ENCODE assay signal across 29 cellular contexts in the genomic region with DNA sequence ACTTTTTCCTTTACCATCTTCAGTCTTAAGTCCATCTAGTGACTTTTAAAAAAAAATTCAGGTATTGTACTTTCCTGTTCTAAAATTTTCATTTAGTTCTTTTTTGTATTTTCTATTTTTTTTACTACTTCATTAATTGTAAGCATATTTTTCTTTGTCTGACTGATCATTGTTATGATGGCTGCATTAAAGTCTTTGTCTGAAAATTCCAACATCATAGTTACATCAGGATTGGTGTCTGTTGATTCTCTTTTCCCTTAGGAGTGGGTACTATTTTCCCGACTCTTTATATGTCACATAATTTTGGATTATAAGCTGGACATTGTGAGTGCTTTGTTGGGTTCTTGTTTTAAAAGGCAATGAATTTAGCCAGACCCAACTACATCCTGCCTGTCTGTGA.
"Had no signal": no experiment of that assay in that cellular context is flagged by ENCODE, and none has a peak within 500 bp of the region (broad histone marks: within the 10 kb centered on the region; RNA-seq: fewer than 3 reads in every experiment).

No MANE protein-coding gene starts in this region.

- H3K4me1 ChIP-seq: breast epithelium, uterus had no signal

- H3K4me3 Mint-ChIP-seq: activated CD8-positive, alpha-beta memory T cell treated with anti-CD3 and anti-CD28 coated beads, Interleukin-2, amount 10 ng/mL, durations not matched to agents 7 days and 5 days; activated CD8-positive, alpha-beta T cell treated with anti-CD3 and anti-CD28 coated beads, Interleukin-2, amount 10 ng/mL, durations not matched to agents 7 days and 5 days; activated naive CD4-positive, alpha-beta T cell treated with anti-CD3 and anti-CD28 coated beads, Interleukin-2, amount 50 U/mL, for 24 hours; activated naive CD8-positive, alpha-beta T cell treated with anti-CD3 and anti-CD28 coated beads, Interleukin-2, amount 50 U/mL, for 24 hours; endodermal cell; nephron progenitor cell; stimulated activated effector memory CD8-positive, alpha-beta T cell treated with anti-CD3 and anti-CD28 coated beads, Interleukin-12 subunit alpha, Interleukin-12 subunit beta, amount 100 ng/mL, for 72 hours; stimulated activated naive CD8-positive, alpha-beta T cell treated with anti-CD3 and anti-CD28 coated beads, Interleukin-15, Interleukin-2, amounts not matched to agents 100 ng/mL and 50 ng/mL, for 24 hours; T-helper 17 cell; type B pancreatic cell; WTC11 had no signal

- FAIRE-seq: pancreas, small intestine had no signal

- H3K79me2 ChIP-seq: hepatocyte had no signal

- DNase-seq: activated CD8-positive, alpha-beta memory T cell treated with anti-CD3 and anti-CD28 coated beads, Interleukin-2, amount 10 ng/mL, durations not matched to agents 7 days and 5 days; activated CD8-positive, alpha-beta T cell treated with anti-CD3 and anti-CD28 coated beads, Interleukin-2, amount 10 ng/mL, durations not matched to agents 7 days and 5 days; activated naive CD8-positive, alpha-beta T cell treated with anti-CD3 and anti-CD28 coated beads, Interleukin-2, amount 50 U/mL, for 24 hours; activated T-cell treated with anti-CD3 and anti-CD28 coated beads, Interleukin-2, amount 50 U/mL, for 48 hours; amygdala; central memory CD4-positive, alpha-beta T cell; endodermal cell; esophagus squamous epithelium; lower lobe of right lung; nephron progenitor cell; pancreas; retina; small intestine; stimulated activated CD4-positive, alpha-beta T cell treated with anti-CD3 and anti-CD28 coated beads, Interleukin-4, amount 100 ng/mL, for 24 hours; T-helper 17 cell; T1000; uterus had no signal

- H3K36me3 ChIP-seq: breast epithelium, esophagus squamous epithelium, lower lobe of right lung, neutrophil, pancreas, prostate gland, uterus had no signal

- H3K36me3 Mint-ChIP-seq: activated CD8-positive, alpha-beta memory T cell treated with anti-CD3 and anti-CD28 coated beads, Interleukin-2, amount 10 ng/mL, durations not matched to agents 7 days and 5 days; stimulated activated effector memory CD8-positive, alpha-beta T cell treated with anti-CD3 and anti-CD28 coated beads, Interleukin-12 subunit alpha, Interleukin-12 subunit beta, amount 100 ng/mL, for 72 hours; type B pancreatic cell; WTC11 had no signal

- H3K9me3 ChIP-seq: breast epithelium, esophagus squamous epithelium, gastroesophageal sphincter, lower lobe of right lung, neutrophil, pancreas, prostate gland, uterus had no signal

- H3K4me1 Mint-ChIP-seq: activated CD8-positive, alpha-beta memory T cell treated with anti-CD3 and anti-CD28 coated beads, Interleukin-2, amount 10 ng/mL, durations not matched to agents 7 days and 5 days; activated naive CD4-positive, alpha-beta T cell treated with anti-CD3 and anti-CD28 coated beads, Interleukin-2, amount 50 U/mL, for 24 hours; activated naive CD8-positive, alpha-beta T cell treated with anti-CD3 and anti-CD28 coated beads, Interleukin-2, amount 50 U/mL, for 24 hours; stimulated activated effector memory CD8-positive, alpha-beta T cell treated with anti-CD3 and anti-CD28 coated beads, Interleukin-12 subunit alpha, Interleukin-12 subunit beta, amount 100 ng/mL, for 72 hours; T-helper 17 cell; WTC11 had no signal

- H2AFZ ChIP-seq: hepatocyte had no signal

- H3K27ac Mint-ChIP-seq: activated CD8-positive, alpha-beta memory T cell treated with anti-CD3 and anti-CD28 coated beads, Interleukin-2, amount 10 ng/mL, durations not matched to agents 7 days and 5 days; activated CD8-positive, alpha-beta T cell treated with anti-CD3 and anti-CD28 coated beads, Interleukin-2, amount 10 ng/mL, durations not matched to agents 7 days and 5 days; activated naive CD4-positive, alpha-beta T cell treated with anti-CD3 and anti-CD28 coated beads, Interleukin-2, amount 50 U/mL, for 24 hours; activated naive CD8-positive, alpha-beta T cell treated with anti-CD3 and anti-CD28 coated beads, Interleukin-2, amount 50 U/mL, for 24 hours; activated T-helper 2 cell treated with anti-CD3 and anti-CD28 coated beads, Interferon-gamma antibody, Interleukin-2, Interleukin-4, amounts not matched to agents 10 μg/mL and 5 μg/mL and 100 μg/mL, durations not matched to agents 14 hours and 24 hours and 36 hours; endodermal cell; nephron progenitor cell; stimulated activated effector memory CD8-positive, alpha-beta T cell treated with anti-CD3 and anti-CD28 coated beads, Interleukin-12 subunit alpha, Interleukin-12 subunit beta, amount 100 ng/mL, for 72 hours; stimulated activated naive CD8-positive, alpha-beta T cell treated with anti-CD3 and anti-CD28 coated beads, Interleukin-15, Interleukin-2, amounts not matched to agents 100 ng/mL and 50 ng/mL, for 24 hours; T-helper 17 cell; type B pancreatic cell; WTC11 had no signal

- H3K9me3 Mint-ChIP-seq: activated naive CD4-positive, alpha-beta T cell treated with anti-CD3 and anti-CD28 coated beads, Interleukin-2, amount 50 U/mL, for 24 hours; activated naive CD8-positive, alpha-beta T cell treated with anti-CD3 and anti-CD28 coated beads, Interleukin-2, amount 50 U/mL, for 24 hours; activated T-helper 2 cell treated with anti-CD3 and anti-CD28 coated beads, Interferon-gamma antibody, Interleukin-2, Interleukin-4, amounts not matched to agents 10 μg/mL and 5 μg/mL and 100 μg/mL, durations not matched to agents 14 hours and 24 hours and 36 hours; endodermal cell; stimulated activated effector memory CD8-positive, alpha-beta T cell treated with anti-CD3 and anti-CD28 coated beads, Interleukin-12 subunit alpha, Interleukin-12 subunit beta, amount 100 ng/mL, for 72 hours; stimulated activated naive CD8-positive, alpha-beta T cell treated with anti-CD3 and anti-CD28 coated beads, Interleukin-15, Interleukin-2, amounts not matched to agents 100 ng/mL and 50 ng/mL, for 24 hours; type B pancreatic cell; WTC11 had no signal

- H3K27ac ChIP-seq: breast epithelium, epithelial cell of prostate, esophagus squamous epithelium, gastroesophageal sphincter, hepatocyte, lower lobe of right lung, neutrophil, pancreas, prostate gland, uterus had no signal

- H3K27me3 Mint-ChIP-seq: type B pancreatic cell had no signal

- H3K4me3 ChIP-seq: breast epithelium, esophagus squamous epithelium, gastroesophageal sphincter, hepatocyte, lower lobe of right lung, pancreas, prostate gland, uterus had no signal

- H3K27me3 ChIP-seq: breast epithelium, esophagus squamous epithelium, gastroesophageal sphincter, hepatocyte, pancreas, uterus had no signal
